Comparison of ENCODE assay signal across 25 cellular contexts in genomic region chr5:142225141-142225540, GRCh38.
"Had no signal": no experiment of that assay in that cellular context is flagged by ENCODE, and none has a peak within 500 bp of the region (broad histone marks: within the 10 kb centered on the region; RNA-seq: fewer than 3 reads in every experiment).

No MANE protein-coding gene starts in this region.

- H3K4me1 ChIP-seq: gastrocnemius medialis, psoas muscle, testis, uterus had no signal

- H3K27me3 ChIP-seq: dorsolateral prefrontal cortex, gastrocnemius medialis, ovary, testis, tibial nerve, upper lobe of right lung, uterus had no signal

- H3K9me3 Mint-ChIP-seq: naive thymus-derived CD4-positive, alpha-beta T cell; stimulated activated memory B cell treated with anti-CD40 and anti-IgM and Interleukin-4, amounts not matched to agents 10 μg/mL and 1 μg/mL and 100 μg/mL, for 72 hours had no signal

- H3K4me3 ChIP-seq: dorsolateral prefrontal cortex, gastrocnemius medialis, lower lobe of right lung, ovary, psoas muscle, skin epidermis, spleen, testis, tibial nerve, upper lobe of right lung, uterus had no signal

- H3K36me3 ChIP-seq: gastrocnemius medialis, lower lobe of right lung, ovary, spleen, tibial nerve, upper lobe of right lung, uterus had no signal

- DNase-seq: dorsolateral prefrontal cortex; effector CD4-positive, alpha-beta T cell; foreskin fibroblast; gastrocnemius medialis; head of caudate nucleus; left ventricle myocardium superior; lower lobe of right lung; naive thymus-derived CD4-positive, alpha-beta T cell; occipital lobe; ovary; psoas muscle; right cardiac atrium; spleen; stimulated activated CD4-positive, alpha-beta T cell treated with anti-CD3 and anti-CD28 coated beads, Interleukin-4, amount 100 ng/mL, for 4 hours; stimulated activated naive CD8-positive, alpha-beta T cell treated with anti-CD3 and anti-CD28 coated beads, Interleukin-15, Interleukin-2, amounts not matched to agents 100 U/mL and 50 U/mL, for 24 hours; substantia nigra; testis; upper lobe of right lung; uterus had no signal

- H3K9me3 ChIP-seq: gastrocnemius medialis, lower lobe of right lung, ovary, psoas muscle, spleen, testis, upper lobe of right lung, uterus had no signal

- H3K27ac ChIP-seq: dorsolateral prefrontal cortex, epithelial cell of prostate, gastrocnemius medialis, lower lobe of right lung, ovary, psoas muscle, skin epidermis, spleen, testis, tibial nerve, upper lobe of right lung, uterus had no signal

- H3K27ac Mint-ChIP-seq: mesothelial cell of epicardium; nephron; stimulated activated memory B cell treated with anti-CD40 and anti-IgM and Interleukin-4, amounts not matched to agents 10 μg/mL and 1 μg/mL and 100 μg/mL, for 72 hours had no signal

- H3K4me3 Mint-ChIP-seq: mesothelial cell of epicardium; naive thymus-derived CD4-positive, alpha-beta T cell; nephron; stimulated activated memory B cell treated with anti-CD40 and anti-IgM and Interleukin-4, amounts not matched to agents 10 μg/mL and 1 μg/mL and 100 μg/mL, for 72 hours had no signal

- H3K36me3 Mint-ChIP-seq: mesothelial cell of epicardium; stimulated activated memory B cell treated with anti-CD40 and anti-IgM and Interleukin-4, amounts not matched to agents 10 μg/mL and 1 μg/mL and 100 μg/mL, for 72 hours had no signal
